12 cellular contexts compared by ENCODE assay signal in genomic region chr13:76148926-76149325, GRCh38.
A peak's percentile ranks its signal among the peaks of the same experiment; 100 is the strongest.
DNase-seq lines count a peak whose midpoint lies in the region; TF ChIP-seq lines count a peak whose summit lies in the region.
"Had no signal": no experiment of that assay in that cellular context is flagged by ENCODE, and none has a peak within 500 bp of the region (broad histone marks: within the 10 kb centered on the region; RNA-seq: fewer than 3 reads in every experiment).

No MANE protein-coding gene starts in this region.

- peaks cover 11% of the 10 kb centered on the region for H3K4me1 ChIP-seq in skeletal muscle satellite cell (ENCODE audit: control insufficient read depth, insufficient read depth, low read length)
- H3K4me1 ChIP-seq: upper lobe of right lung had no signal

- H3K9ac ChIP-seq in skeletal muscle satellite cell (ENCODE audit: low read depth, low read length), result peak overlapping the region; percentile 7

- no peak overlapping the region for H3K4me3 ChIP-seq in fibroblast of the aortic adventitia (ENCODE audit: low read depth, low read length)
- no peak overlapping the region for H3K4me3 ChIP-seq in skeletal muscle satellite cell (ENCODE audit: low read length)
- H3K4me3 ChIP-seq: upper lobe of right lung had no signal

- no peaks in the 10 kb centered on the region for H3K27me3 ChIP-seq in skeletal muscle satellite cell (ENCODE audit: control insufficient read depth, insufficient read depth, low read length)
- H3K27me3 ChIP-seq: upper lobe of right lung had no signal

- TF ChIP-seq CTCF in fibroblast of the aortic adventitia (IDR thresholded peaks at IDR 0.05; ENCODE audit: insufficient read depth, low read length) (no peak), GM20000 (IDR thresholded peaks at IDR 0.05; ENCODE audit: extremely low read depth, missing control alignments) (no peak)

- H3K4me2 ChIP-seq in skeletal muscle satellite cell (ENCODE audit: low read length), result peak overlapping the region; percentile 39

- no peaks in the 10 kb centered on the region for H3K36me3 ChIP-seq in skeletal muscle satellite cell (ENCODE audit: insufficient read depth, low read length)
- H3K36me3 ChIP-seq: upper lobe of right lung, WERI-Rb-1 had no signal

- H3K9me3 ChIP-seq in skeletal muscle satellite cell (replicated peaks; ENCODE audit: low read length), result no peaks in the 10 kb centered on the region
- H3K9me3 ChIP-seq: upper lobe of right lung had no signal

- DNase-seq in NCI-H1105 treated with DMSO at 0.1 percent for 48 hours (lab: John Stamatoyannopoulos, UW) (peak; percentile 20), NCI-H1105 (lab: John Stamatoyannopoulos, UW) (no peak), RPMI7951 (ENCODE audit: low read depth) (peak; percentile 16), fibroblast of the aortic adventitia (ENCODE audit: low read depth) (peak; percentile 74), GM20000 (ENCODE audit: low spot score) (no peak), DMS 273 (lab: John Stamatoyannopoulos, UW; ENCODE audit: unreplicated experiment) (no peak)
- no peak for DNase-seq in activated CD8-positive, alpha-beta memory T cell treated with anti-CD3 and anti-CD28 coated beads, Interleukin-2, amount 50 U/mL, for 4 hours
- DNase-seq: dermis blood vessel endothelial cell, DMS 273 treated with DMSO at 0.1 percent for 48 hours, upper lobe of right lung, WERI-Rb-1 had no signal

Comparison
In these comparisons a context has a peak if more than half of its experiments do, and no peak if none do; other contexts are left out.
1. DNase-seq: peak in NCI-H1105 treated with DMSO at 0.1 percent for 48 hours (single experiment), RPMI7951 (single experiment) and fibroblast of the aortic adventitia (single experiment); none in NCI-H1105 (single experiment), activated CD8-positive, alpha-beta memory T cell treated with anti-CD3 and anti-CD28 coated beads, Interleukin-2, amount 50 U/mL, for 4 hours (single experiment), GM20000 (single experiment) and DMS 273 (single experiment).